10 cellular contexts compared by ENCODE assay signal in genomic region chr4:69280081-69280480, GRCh38. TPM values are rescaled to one million over a fixed set of nuclear protein-coding genes. Genes with fewer than 3 reads are reported as not detected.
"Had no signal": no experiment of that assay in that cellular context is flagged by ENCODE, and none has a peak within 500 bp of the region (broad histone marks: within the 10 kb centered on the region; RNA-seq: fewer than 3 reads in every experiment).

TSS of gene UGT2B28 (plus strand) at chr4:69280475. CDS start at chr4:69280501, 26 bp downstream.

RNA-seq across cellular contexts. Expression of gene UGT2B28, which starts in this region (rescaled TPM):
- polyA plus RNA-seq: naive thymus-derived CD4-positive, alpha-beta T cell; neural cell; ovary; psoas muscle; right cardiac atrium; sigmoid colon; smooth muscle cell; spleen; thymus; urinary bladder had no signal
